29 cellular contexts compared by ENCODE assay signal in the genomic region with DNA sequence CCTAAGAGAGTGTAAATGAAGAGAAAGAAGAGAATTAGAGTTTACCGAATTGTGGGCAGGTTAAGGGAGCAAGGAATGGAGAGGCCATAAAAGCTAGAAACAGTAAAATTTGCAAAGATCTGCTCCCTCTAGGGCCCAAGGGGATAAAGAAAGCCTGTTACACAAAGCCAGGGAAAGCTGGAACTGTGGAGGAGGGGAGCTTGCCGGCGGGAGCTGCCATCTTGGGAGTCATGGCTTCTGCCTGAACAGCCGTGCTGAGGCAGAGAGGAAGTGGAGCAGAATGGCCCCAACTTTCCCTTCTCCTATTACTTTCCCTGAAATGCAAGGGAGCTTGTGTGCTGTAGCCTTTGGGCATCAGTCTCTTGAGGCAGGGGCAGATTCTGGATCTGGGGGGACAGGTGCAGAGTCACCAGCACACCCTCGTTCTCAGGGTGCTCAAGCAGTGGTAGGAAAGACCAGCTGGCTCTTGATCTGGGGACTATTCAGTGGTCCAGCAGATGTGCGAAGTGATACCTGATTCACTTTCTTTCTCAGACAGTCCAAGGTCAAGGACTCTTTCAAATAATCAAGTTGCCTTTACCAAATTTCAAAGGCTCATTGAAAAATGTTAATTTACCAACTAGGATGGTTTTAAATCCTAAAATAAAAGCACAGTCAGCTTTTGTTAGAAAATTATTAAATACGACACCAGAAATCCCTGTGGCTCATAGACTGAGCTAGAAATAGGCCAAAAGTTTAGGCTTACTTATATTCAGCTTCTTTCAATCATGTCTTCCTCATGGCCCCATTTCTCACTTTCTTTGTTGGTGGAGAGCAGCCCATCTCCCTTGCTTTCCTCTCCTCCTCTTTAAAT. TPM values are rescaled to one million over a fixed set of nuclear protein-coding genes. Genes with fewer than 3 reads are reported as not detected.
A peak's percentile ranks its signal among the peaks of the same experiment; 100 is the strongest.
DNase-seq lines count a peak whose midpoint lies in the region; ATAC-seq and TF ChIP-seq lines count a peak whose summit lies in the region.
"Had no signal": no experiment of that assay in that cellular context is flagged by ENCODE, and none has a peak within 500 bp of the region (broad histone marks: within the 10 kb centered on the region; RNA-seq: fewer than 3 reads in every experiment).

No MANE protein-coding gene starts in this region.

- H3K27ac Mint-ChIP-seq in glutamatergic neuron (ENCODE audit: unreplicated experiment) = peak overlapping the region; percentile 9
- H3K27ac Mint-ChIP-seq: naive B cell; stimulated activated naive B cell treated with anti-CD40 and anti-IgM and Interleukin-4, amounts not matched to agents 10 μg/mL and 1 μg/mL and 100 μg/mL, for 72 hours had no signal

- intact Hi-C loops in right cardiac atrium (cut with DNase I) = no loop called here
- intact Hi-C loops in Right ventricle myocardium superior (cut with DNase I) = no loop called here
- intact Hi-C loops in gastrocnemius medialis (cut with DNase I; ENCODE audit: low total_unique reads) = no loop called here
- intact Hi-C loops in ascending aorta (cut with DNase I) = no loop called here

- H3K27me3 Mint-ChIP-seq in glutamatergic neuron (ENCODE audit: unreplicated experiment) = peaks cover 2% of the 10 kb centered on the region

- ATAC-seq in right cardiac atrium (no peak), Right ventricle myocardium superior (ENCODE audit: poor library complexity) (no peak), gastrocnemius medialis (no peak), HG02763 (IDR thresholded peaks at IDR 0.05; ENCODE audit: unreplicated experiment) (no peak), GM21576 (IDR thresholded peaks at IDR 0.05; ENCODE audit: unreplicated experiment) (no peak)
- ATAC-seq: Panc1; stimulated activated naive B cell treated with anti-CD40 and anti-IgM and Interleukin-4, amounts not matched to agents 10 μg/mL and 1 μg/mL and 100 μg/mL, for 72 hours had no signal

- H3K27ac ChIP-seq in right cardiac atrium (ENCODE audit: low read length) = peak overlapping the region; percentile 29
- peak overlapping the region in 3 of 4 donors; percentile 44 to 53 (median 50) for H3K27ac ChIP-seq in gastrocnemius medialis
- H3K27ac ChIP-seq in ascending aorta = peak overlapping the region in 1 of 2 donors; percentile 31
- H3K27ac ChIP-seq: BLaER1, KMS-11, SK-N-MC, WERI-Rb-1 had no signal

- H3K9me3 Mint-ChIP-seq in glutamatergic neuron (ENCODE audit: unreplicated experiment) = no peaks in the 10 kb centered on the region
- H3K9me3 Mint-ChIP-seq: naive B cell; stimulated activated naive B cell treated with anti-CD40 and anti-IgM and Interleukin-4, amounts not matched to agents 10 μg/mL and 1 μg/mL and 100 μg/mL, for 72 hours had no signal

- no peak for DNase-seq in right cardiac atrium
- DNase-seq in Right ventricle myocardium superior = no peak
- no peak for DNase-seq in glutamatergic neuron
- DNase-seq in gastrocnemius medialis = no peak
- DNase-seq in ascending aorta (ENCODE audit: low spot score in 2 of 2) = no peak
- no peak for DNase-seq in OCI-M1 (lab: John Stamatoyannopoulos, UW)
- DNase-seq: activated CD4-positive, alpha-beta T cell treated with anti-CD3 and anti-CD28 coated beads, Interleukin-2, amount 50 U/mL, for 4 hours; activated gamma-delta T cell; Caco-2; cortex of kidney; EL; hypothalamus; islet precursor cell; MV-4-11; naive B cell; NCI-H1694 treated with DMSO at 0.1 percent for 48 hours; NCI-H2227 treated with DMSO at 0.1 percent for 48 hours; stimulated activated CD4-positive, alpha-beta T cell treated with anti-CD3 and anti-CD28 coated beads, Interleukin-2, amount 100 ng/mL, for 24 hours; stimulated activated naive B cell treated with anti-CD40 and anti-IgM and Interleukin-4, amounts not matched to agents 10 μg/mL and 1 μg/mL and 100 μg/mL, for 72 hours; WERI-Rb-1 had no signal

- H3K9me3 ChIP-seq in right cardiac atrium (ENCODE audit: control insufficient read depth, low read length) (no peaks in the 10 kb centered on the region), gastrocnemius medialis (no peaks in the 10 kb centered on the region), ascending aorta (no peaks in the 10 kb centered on the region)
- H3K9me3 ChIP-seq: BLaER1, breast epithelium, Caco-2 had no signal

- no peak for TF ChIP-seq POLR2A in gastrocnemius medialis (IDR thresholded peaks at IDR 0.05)

- H3K4me1 Mint-ChIP-seq in glutamatergic neuron (ENCODE audit: low read depth, unreplicated experiment) = peaks cover 28% of the 10 kb centered on the region
- H3K4me1 Mint-ChIP-seq: naive B cell; stimulated activated naive B cell treated with anti-CD40 and anti-IgM and Interleukin-4, amounts not matched to agents 10 μg/mL and 1 μg/mL and 100 μg/mL, for 72 hours had no signal

- no peaks in the 10 kb centered on the region for H3K36me3 ChIP-seq in gastrocnemius medialis
- H3K36me3 ChIP-seq in ascending aorta = no peaks in the 10 kb centered on the region
- H3K36me3 ChIP-seq: BLaER1, breast epithelium, WERI-Rb-1 had no signal

- TF ChIP-seq CTCF in glutamatergic neuron (IDR thresholded peaks at IDR 0.05; ENCODE audit: partially characterized antibody, unreplicated experiment) (no peak), gastrocnemius medialis (IDR thresholded peaks at IDR 0.05 in 4 of 5, conservative IDR thresholded peaks at IDR 0.05 in 1 of 5) (no peak), ascending aorta (IDR thresholded peaks at IDR 0.05) (no peak)

- no peak overlapping the region for H3K4me3 Mint-ChIP-seq in glutamatergic neuron (ENCODE audit: unreplicated experiment)
- H3K4me3 Mint-ChIP-seq: naive B cell; stimulated activated naive B cell treated with anti-CD40 and anti-IgM and Interleukin-4, amounts not matched to agents 10 μg/mL and 1 μg/mL and 100 μg/mL, for 72 hours had no signal

- 91% methylated on average over 7 of the region's 7 CpGs for WGBS in right cardiac atrium

- H3K4me1 ChIP-seq in right cardiac atrium (ENCODE audit: control insufficient read depth, insufficient read depth, low read length) (peaks cover 4% of the 10 kb centered on the region), gastrocnemius medialis (peaks cover 0 to 30% of the 10 kb centered on the region in 2 donors), ascending aorta (peaks cover 3 to 5% of the 10 kb centered on the region in 2 donors)
- H3K4me1 ChIP-seq: BLaER1, Caco-2 had no signal

- no peak overlapping the region for H3K4me3 ChIP-seq in right cardiac atrium (ENCODE audit: low read length)
- no peak overlapping the region for H3K4me3 ChIP-seq in gastrocnemius medialis
- no peak overlapping the region for H3K4me3 ChIP-seq in ascending aorta
- H3K4me3 ChIP-seq: BLaER1, breast epithelium, SK-N-MC, skin epidermis had no signal

- in situ Hi-C loops in gastrocnemius medialis (cut with MboI; ENCODE audit: low sequenced_read_pairs in 4 of 4) = no loop called here

- H3K36me3 Mint-ChIP-seq in glutamatergic neuron (ENCODE audit: unreplicated experiment) = no peaks in the 10 kb centered on the region
- H3K36me3 Mint-ChIP-seq: naive B cell; stimulated activated naive B cell treated with anti-CD40 and anti-IgM and Interleukin-4, amounts not matched to agents 10 μg/mL and 1 μg/mL and 100 μg/mL, for 72 hours had no signal

- H3K27me3 ChIP-seq in right cardiac atrium (ENCODE audit: control insufficient read depth, insufficient read depth) (no peaks in the 10 kb centered on the region), gastrocnemius medialis (no peaks in the 10 kb centered on the region), ascending aorta (no peaks in the 10 kb centered on the region)
- H3K27me3 ChIP-seq: BLaER1, breast epithelium had no signal

RNA-seq across cellular contexts. Expression of a gene that starts 25.7 kb away (rescaled TPM):
- total RNA-seq in right cardiac atrium = 10 to 100 TPM; 32.0 to 45.8 (median 33.4) TPM
- polyA plus RNA-seq in right cardiac atrium = 24.2 TPM
- total RNA-seq in Right ventricle myocardium superior = 71.1 TPM
- total RNA-seq in glutamatergic neuron (ENCODE audit: unreplicated experiment) = 0.22 TPM
- total RNA-seq in gastrocnemius medialis = 10 to 100 TPM in 1 of 4 donors, 1 to 10 TPM in 3; 4.4 to 19.1 (median 7.4) TPM
- 49.0 TPM for total RNA-seq in ascending aorta
- total RNA-seq: Caco-2; T-helper 2 cell treated with Interferon-gamma antibody and Interleukin-4, amounts not matched to agents 100 ng/mL and 5 ng/mL, for 36 hours had no signal
